ENCODE assay signal across 8 cellular contexts in the genomic region with DNA sequence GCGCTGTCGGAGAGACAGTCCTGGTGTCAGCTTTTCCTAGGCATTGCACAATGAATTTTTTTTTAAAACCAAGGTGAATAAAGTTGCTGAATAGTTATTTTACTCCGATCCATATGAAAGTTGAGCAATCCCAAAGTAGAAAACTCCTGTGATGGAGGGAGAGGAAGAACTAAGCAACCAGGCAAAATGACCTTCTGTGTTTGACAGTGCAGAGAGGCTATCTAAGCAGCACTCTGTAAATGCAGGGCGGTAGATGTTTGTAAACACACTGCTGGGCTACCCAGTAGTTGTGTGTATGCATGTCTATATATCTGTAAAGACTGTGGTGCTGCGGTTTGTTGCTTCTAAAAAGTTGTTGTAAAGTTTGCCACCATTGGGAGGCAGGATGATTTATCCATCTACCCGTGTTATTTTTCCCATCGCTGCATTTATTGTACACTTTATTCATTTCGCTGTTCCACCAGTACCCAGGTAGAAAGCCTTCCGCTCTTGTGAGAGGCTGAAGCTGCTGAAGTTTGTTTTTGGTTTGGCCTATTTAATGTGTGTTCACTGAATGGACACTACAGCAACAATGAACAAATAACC. TPM values are rescaled to one million over a fixed set of nuclear protein-coding genes. Genes with fewer than 3 reads are reported as not detected.
A peak's percentile ranks its signal among the peaks of the same experiment; 100 is the strongest.
DNase-seq lines count a peak whose midpoint lies in the region; ATAC-seq and TF ChIP-seq lines count a peak whose summit lies in the region.

No MANE protein-coding gene starts in this region.

- H3K27me3 Mint-ChIP-seq in nephron progenitor cell (ENCODE audit: low read depth, poor library complexity) = peaks cover 2% of the 10 kb centered on the region

- peaks cover 4% of the 10 kb centered on the region for H3K36me3 Mint-ChIP-seq in nephron progenitor cell (ENCODE audit: low read depth)

- no peak for ATAC-seq in GM19397 (IDR thresholded peaks at IDR 0.05; ENCODE audit: unreplicated experiment)

- H3K27ac Mint-ChIP-seq in nephron progenitor cell = peak overlapping the region; percentile 98

- peak overlapping the region; percentile 95 for H3K4me3 Mint-ChIP-seq in nephron progenitor cell

- TF ChIP-seq CTCF in WI38 (IDR thresholded peaks at IDR 0.05; ENCODE audit: low read depth, low read length) (no peak), nephron progenitor cell (IDR thresholded peaks at IDR 0.05) (no peak)

- DNase-seq in EH (ENCODE audit: low read depth) = peak; percentile 55
- peak; percentile 57 for DNase-seq in M059J (ENCODE audit: low read depth)
- DNase-seq in fibroblast of gingiva (ENCODE audit: low read depth) = peak; percentile 20
- no peak for DNase-seq in nephron progenitor cell
- no peak for DNase-seq in COR-L47 (lab: John Stamatoyannopoulos, UW)
- no peak for DNase-seq in activated gamma-delta T cell treated with Interleukin-2 at 50 U/mL for 16 hours

- H3K4me1 Mint-ChIP-seq in nephron progenitor cell = peaks cover 51% of the 10 kb centered on the region

- H3K9me3 Mint-ChIP-seq in nephron progenitor cell = peaks cover 9% of the 10 kb centered on the region

- peak overlapping the region; percentile 86 for H3K4me3 ChIP-seq in WI38 (ENCODE audit: low read depth, low read length)

RNA-seq across cellular contexts. Expression of a gene that starts 1.3 kb away (rescaled TPM):
- total RNA-seq in M059J (2014; rRNA removed; shearing (Covaris generic)) = 4.7 and 11.5 TPM in 2 replicates

Comparison
In these comparisons a context has a peak if more than half of its experiments do, and no peak if none do; other contexts are left out.
1. DNase-seq: peak in EH (single experiment), M059J (single experiment) and fibroblast of gingiva (single experiment); none in nephron progenitor cell (single experiment), COR-L47 (single experiment) and activated gamma-delta T cell treated with Interleukin-2 at 50 U/mL for 16 hours (single experiment).